ENCODE assay signal across 16 cellular contexts in the genomic region with DNA sequence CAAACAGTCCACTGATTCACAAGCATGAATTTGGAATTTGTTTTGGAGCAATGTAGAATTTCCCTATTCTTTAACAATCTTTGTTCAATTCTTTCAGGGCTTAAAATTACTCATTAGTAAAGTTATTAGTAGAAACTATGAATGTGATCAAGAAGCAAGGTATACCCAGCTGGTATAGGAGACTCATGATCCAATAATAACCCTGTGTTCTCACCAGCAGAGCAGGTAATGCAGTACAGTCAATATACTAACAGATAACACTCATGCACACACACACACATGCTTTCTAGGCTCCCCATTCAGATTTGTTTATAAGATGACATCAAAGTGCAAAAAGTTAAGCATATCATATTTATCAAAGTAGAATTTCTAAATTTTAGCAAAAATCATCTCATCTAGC.
"Had no signal": no experiment of that assay in that cellular context is flagged by ENCODE, and none has a peak within 500 bp of the region (broad histone marks: within the 10 kb centered on the region; RNA-seq: fewer than 3 reads in every experiment).

No MANE protein-coding gene starts in this region.

- H3K4me1 Mint-ChIP-seq: endodermal cell, neural progenitor cell had no signal

- H3K9me3 ChIP-seq: colonic mucosa, pancreas had no signal

- H3K4me1 ChIP-seq: colonic mucosa, neural progenitor cell, pancreas had no signal

- H3K9ac ChIP-seq: neural progenitor cell had no signal

- H3K36me3 Mint-ChIP-seq: neural progenitor cell had no signal

- DNase-seq: colonic mucosa; dermis blood vessel endothelial cell; endodermal cell; foreskin melanocyte; head of caudate nucleus; nucleus accumbens; pancreas; right cardiac atrium; stimulated activated CD4-positive, alpha-beta T cell treated with anti-CD3 and anti-CD28 coated beads, Interleukin-2, amount 100 ng/mL, for 48 hours; stimulated activated naive CD4-positive, alpha-beta T cell treated with Interleukin-2 at 50 U/mL for 16 hours; trophoblast cell had no signal

- H3K4me3 ChIP-seq: colonic mucosa, hepatocyte, neural progenitor cell, pancreas, smooth muscle cell had no signal

- H2AFZ ChIP-seq: hepatocyte, neural progenitor cell had no signal

- H3K27ac ChIP-seq: colonic mucosa, hepatocyte, neural progenitor cell, pancreas had no signal

- H3K4me3 Mint-ChIP-seq: endodermal cell; natural killer cell treated with Interleukin-12 subunit alpha and Interleukin-12 subunit beta and Interleukin-15 and Interleukin-18, amount 100 ng/mL, for 72 hours; neural progenitor cell had no signal

- H3K9me3 Mint-ChIP-seq: endodermal cell had no signal

- H3K27ac Mint-ChIP-seq: natural killer cell treated with Interleukin-12 subunit alpha and Interleukin-12 subunit beta and Interleukin-15 and Interleukin-18, amount 100 ng/mL, for 72 hours; neural progenitor cell; progenitor cell of endocrine pancreas had no signal

- H3K79me2 ChIP-seq: hepatocyte had no signal

- H3K27me3 ChIP-seq: colonic mucosa, hepatocyte, neural progenitor cell, pancreas had no signal

- H3K36me3 ChIP-seq: colonic mucosa, neural progenitor cell, pancreas had no signal

- H3K27me3 Mint-ChIP-seq: natural killer cell treated with Interleukin-12 subunit alpha and Interleukin-12 subunit beta and Interleukin-15 and Interleukin-18, amount 100 ng/mL, for 72 hours; progenitor cell of endocrine pancreas had no signal

- H3K4me2 ChIP-seq: hepatocyte, neural progenitor cell, smooth muscle cell had no signal
